Comparison of ENCODE assay signal across 13 cellular contexts in genomic region chr19:13035820-13036365, GRCh38. TPM values are rescaled to one million over a fixed set of nuclear protein-coding genes. Genes with fewer than 3 reads are reported as not detected.
DNase-seq lines count a peak whose midpoint lies in the region; ATAC-seq and TF ChIP-seq lines count a peak whose summit lies in the region.
"Had no signal": no experiment of that assay in that cellular context is flagged by ENCODE, and none has a peak within 500 bp of the region (broad histone marks: within the 10 kb centered on the region; RNA-seq: fewer than 3 reads in every experiment).

No MANE protein-coding gene starts in this region.

- no peaks in the 10 kb centered on the region for H4K20me1 ChIP-seq in mammary epithelial cell (ENCODE audit: insufficient read depth, low read length)

- no peak overlapping the region for H2BK15ac ChIP-seq in mesenchymal stem cell (ENCODE audit: low read depth, poor library complexity, severe bottlenecking)

- dilution Hi-C loops in mammary epithelial cell (cut with HindIII; ENCODE audit: low sequenced_read_pairs): no loop called here

- CTCF ChIA-PET in mammary epithelial cell (lab: Charles Lee; ENCODE audit: low non-redundant PET): no interaction called here

- DNase-seq in mammary epithelial cell (no peak), mesenchymal stem cell (no peak), thoracic aorta (ENCODE audit: low spot score) (no peak), WERI-Rb-1 (no peak), KBM-7 (no peak), OCI-M1 (lab: John Stamatoyannopoulos, UW) (no peak), amniotic stem cell (lab: John Stamatoyannopoulos, UW) (no peak)
- DNase-seq: activated CD4-positive, alpha-beta T cell treated with anti-CD3 and anti-CD28 coated beads, Interleukin-2, amount 50 U/mL, for 4 hours; CD8-positive, alpha-beta memory T cell; central memory CD4-positive, alpha-beta T cell; GDM1; immature natural killer cell had no signal

- H3K9ac ChIP-seq in mammary epithelial cell (ENCODE audit: insufficient read depth, low read length) (peak overlapping the region; percentile 86), mesenchymal stem cell (ENCODE audit: low read length) (peak overlapping the region; percentile 99)

- H3K4me1 ChIP-seq in mammary epithelial cell (ENCODE audit: insufficient read depth, low read length) (peaks cover 99% of the 10 kb centered on the region), mesenchymal stem cell (ENCODE audit: control insufficient read depth, insufficient read depth, low read depth, low read length) (peaks cover 39% of the 10 kb centered on the region), thoracic aorta (ENCODE audit: control insufficient read depth in 1 of 2, low read depth in 2 of 2) (peaks cover 81 to 100% of the 10 kb centered on the region in 2 donors)

- no peak overlapping the region for H2BK12ac ChIP-seq in mesenchymal stem cell (ENCODE audit: low read length in 2 of 2)

- no peak overlapping the region for H4K91ac ChIP-seq in mesenchymal stem cell (ENCODE audit: low read length)

- peak overlapping the region; percentile 62 for H3K4me2 ChIP-seq in mammary epithelial cell (ENCODE audit: insufficient read depth, low read depth, low read length)
- H3K4me2 ChIP-seq in mesenchymal stem cell (ENCODE audit: low read length, poor library complexity, severe bottlenecking): no peak overlapping the region

- H3K79me1 ChIP-seq in mesenchymal stem cell (replicated peaks; ENCODE audit: low read length, poor library complexity, severe bottlenecking): no peaks in the 10 kb centered on the region

- H3K9me3 ChIP-seq in mammary epithelial cell (replicated peaks; ENCODE audit: insufficient read depth, low read length): no peaks in the 10 kb centered on the region
- H3K9me3 ChIP-seq in mesenchymal stem cell (ENCODE audit: control insufficient read depth, low read length): no peaks in the 10 kb centered on the region
- no peaks in the 10 kb centered on the region for H3K9me3 ChIP-seq in thoracic aorta
- H3K9me3 ChIP-seq in WERI-Rb-1 (ENCODE audit: severe bottlenecking): no peaks in the 10 kb centered on the region

- H2BK120ac ChIP-seq in mesenchymal stem cell (ENCODE audit: low read depth, low read length): no peak overlapping the region

- no peak overlapping the region for H4K8ac ChIP-seq in mesenchymal stem cell (ENCODE audit: low read length)

- intact Hi-C loops in mammary epithelial cell (cut with micrococcal nuclease): loop anchor here (2.0 kb wide), 1 partner anchor 59 kb away; no protein-coding TSS in a partner anchor

- WGBS in mammary epithelial cell (ENCODE audit: low coverage, missing lambda C conversion rate): 56% methylated on average over 13 of the region's 13 CpGs
- 95% methylated on average over 13 of the region's 13 CpGs for WGBS in mesenchymal stem cell

- peak overlapping the region; percentile 97 for H3K27ac ChIP-seq in mammary epithelial cell (ENCODE audit: insufficient read depth, low read depth, low read length)
- H3K27ac ChIP-seq in mesenchymal stem cell (ENCODE audit: low read length, poor library complexity, severe bottlenecking): no peak overlapping the region
- H3K27ac ChIP-seq in thoracic aorta: peak overlapping the region; percentile 98 to 99
- no peak overlapping the region for H3K27ac ChIP-seq in WERI-Rb-1

- H3K27me3 ChIP-seq in mammary epithelial cell (ENCODE audit: insufficient read depth, low read length) (no peaks in the 10 kb centered on the region), mesenchymal stem cell (ENCODE audit: control insufficient read depth in 1 of 2, insufficient read depth in 1 of 2, low read length in 2 of 2) (no peaks in the 10 kb centered on the region), thoracic aorta (replicated peaks; ENCODE audit: insufficient read depth) (no peaks in the 10 kb centered on the region), WERI-Rb-1 (ENCODE audit: insufficient read depth, low read depth, severe bottlenecking) (no peaks in the 10 kb centered on the region)

- in situ Hi-C loops in mammary epithelial cell (cut with MboI; ENCODE audit: low sequenced_read_pairs in 2 of 2): no loop called here
- in situ Hi-C loops in KBM-7 (cut with MboI; ENCODE audit: low pct_unique_long_range_greater_than_20kb, low sequenced_read_pairs): no loop called here

- no peak overlapping the region for H3K23ac ChIP-seq in mesenchymal stem cell (ENCODE audit: low read length in 2 of 2)

- no peak for ATAC-seq in thoracic aorta (ENCODE audit: insufficient number of reproducible peaks, low FRiP score, low read depth)

- TF ChIP-seq CTCF in mammary epithelial cell (conservative IDR thresholded peaks at IDR 0.05 in 1 of 2, IDR thresholded peaks at IDR 0.05 in 1 of 2; ENCODE audit: extremely low read depth in 1 of 2, insufficient read depth in 1 of 2, low read depth in 1 of 2, low read length in 2 of 2) (no peak), thoracic aorta (IDR thresholded peaks at IDR 0.05) (no peak), WERI-Rb-1 (IDR thresholded peaks at IDR 0.05; ENCODE audit: low read depth, low read length) (no peak)

- no peak overlapping the region for H3K4ac ChIP-seq in mesenchymal stem cell (ENCODE audit: low read depth in 1 of 2, low read length in 2 of 2)

- no peak overlapping the region for H3K14ac ChIP-seq in mesenchymal stem cell (ENCODE audit: low read length in 2 of 2)

- H2AFZ ChIP-seq in mammary epithelial cell (ENCODE audit: low read depth, low read length) (no peak overlapping the region), mesenchymal stem cell (ENCODE audit: low read depth, low read length) (no peak overlapping the region)

- no TSS peak for BruUV-seq in mammary epithelial cell (replicated peaks; lab: Mats Ljungman, UMichigan)

- no peak overlapping the region for H2AK5ac ChIP-seq in mesenchymal stem cell (ENCODE audit: low read length, severe bottlenecking)

- no peak for TF ChIP-seq RAD21 in Ishikawa (IDR thresholded peaks at IDR 0.05; ENCODE audit: low read depth)

- H3K18ac ChIP-seq in mesenchymal stem cell (ENCODE audit: low read depth in 1 of 2, low read length in 2 of 2): no peak overlapping the region

- H3K4me3 ChIP-seq in mammary epithelial cell (replicated peaks in 1 of 3; ENCODE audit: insufficient read depth in 1 of 3, low read depth in 2 of 3, low read length in 3 of 3): no peak overlapping the region
- H3K4me3 ChIP-seq in mesenchymal stem cell (ENCODE audit: insufficient read depth in 1 of 2, low read depth in 1 of 2, low read length in 2 of 2): no peak overlapping the region
- H3K4me3 ChIP-seq in thoracic aorta: peak overlapping the region; percentile 12
- H3K4me3 ChIP-seq in WERI-Rb-1 (ENCODE audit: low read depth, low read length): no peak overlapping the region

- H3K79me2 ChIP-seq in mammary epithelial cell (ENCODE audit: insufficient read depth, low read length): peaks cover 94% of the 10 kb centered on the region

- TF ChIP-seq EP300 in Ishikawa (IDR thresholded peaks at IDR 0.05; ENCODE audit: borderline replicate concordance): no peak

- no peaks in the 10 kb centered on the region for H3K36me3 ChIP-seq in mammary epithelial cell (ENCODE audit: insufficient read depth, low read length)
- peaks cover 3 to 50% of the 10 kb centered on the region in 2 experiments for H3K36me3 ChIP-seq in mesenchymal stem cell (ENCODE audit: control insufficient read depth in 1 of 2, insufficient read depth in 2 of 2, low read depth in 1 of 2, low read length in 2 of 2)
- no peaks in the 10 kb centered on the region for H3K36me3 ChIP-seq in thoracic aorta
- H3K36me3 ChIP-seq in WERI-Rb-1: no peaks in the 10 kb centered on the region

- no peak overlapping the region for H2BK5ac ChIP-seq in mesenchymal stem cell (ENCODE audit: low read depth, low read length, poor library complexity, severe bottlenecking)

TF ChIP-seq in Ishikawa, 13 proteins besides CTCF, POLR2A, EP300 and RAD21:
- TF ChIP-seq EGR1 (IDR thresholded peaks at IDR 0.05) (no peak), ZBTB7A (IDR thresholded peaks at IDR 0.05; ENCODE audit: low read depth) (0 out of 2 replicates have a peak, but pooled peaks have one; percentile 14), REST (IDR thresholded peaks at IDR 0.05; ENCODE audit: low read depth) (no peak)

RNA-seq across cellular contexts. Expression of gene NFIX, which starts 40.6 kb away (rescaled TPM):
- total RNA-seq in mammary epithelial cell (10 to 100 TPM; 43.2 to 76.1 TPM), thoracic aorta (100 to 1,000 TPM; 126 to 145 TPM)
- polyA plus RNA-seq in mammary epithelial cell: 24.5 TPM
- polyA minus RNA-seq in mammary epithelial cell: 215 TPM
- polyA plus RNA-seq in mesenchymal stem cell (2013, experiment 1 of 2): 4.6 TPM
- polyA plus RNA-seq in mesenchymal stem cell (2013, experiment 2 of 2): 4.6 TPM

Comparison
In these comparisons a context has a peak if more than half of its experiments do, and no peak if none do; other contexts are left out.
1. H3K27ac ChIP-seq: peak in mammary epithelial cell (single experiment) and thoracic aorta (2 of 2); none in mesenchymal stem cell (single experiment) and WERI-Rb-1 (single experiment).